8 cellular contexts compared by ENCODE assay signal in the genomic region with DNA sequence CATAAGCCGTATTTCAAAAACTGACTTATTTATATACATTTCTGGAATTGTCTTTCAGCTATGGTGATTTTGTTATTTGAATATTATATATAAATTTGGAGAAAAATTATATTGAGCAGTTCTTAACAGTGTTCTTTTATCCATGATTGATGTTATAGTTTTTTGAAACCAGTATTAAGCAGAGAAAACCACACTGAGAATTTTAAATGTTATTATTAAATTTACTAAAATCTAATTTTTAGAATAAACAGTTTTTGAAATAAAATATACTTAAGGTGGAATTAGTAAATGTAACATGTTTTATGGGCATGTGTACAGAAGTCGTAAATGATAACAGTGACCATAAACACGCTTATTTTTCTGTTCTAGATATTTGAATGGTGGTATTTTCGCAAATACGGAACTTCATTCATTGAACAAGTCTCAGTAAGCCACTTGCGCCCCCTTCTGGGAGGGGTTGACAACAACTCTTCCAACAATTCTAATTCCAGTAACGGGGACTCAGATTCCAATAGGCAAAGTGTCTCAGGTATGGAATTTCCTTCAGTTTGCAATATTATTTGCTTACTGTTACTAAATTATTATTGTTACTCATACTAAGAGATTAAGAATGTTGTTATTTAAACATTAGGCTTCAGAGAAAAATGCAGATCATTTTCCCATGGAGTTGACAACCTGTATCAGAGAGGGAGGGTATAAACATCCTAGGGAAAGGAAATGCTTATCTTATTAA.
A peak's percentile ranks its signal among the peaks of the same experiment; 100 is the strongest.
DNase-seq lines count a peak whose midpoint lies in the region; ATAC-seq, FAIRE-seq and TF ChIP-seq lines count a peak whose summit lies in the region.

No MANE protein-coding gene starts in this region.

- peak; percentile 80 for DNase-seq in COR-L47 (lab: John Stamatoyannopoulos, UW)
- peak; percentile 91 for DNase-seq in NCI-H69 (lab: John Stamatoyannopoulos, UW)
- DNase-seq in activated CD8-positive, alpha-beta T cell treated with anti-CD3 and anti-CD28 coated beads for 36 hours: peak; percentile 85
- peak; percentile 82 for DNase-seq in midbrain (lab: John Stamatoyannopoulos, UW)
- peak; percentile 59 for DNase-seq in stimulated activated CD8-positive, alpha-beta memory T cell treated with anti-CD3 and anti-CD28 coated beads, Interleukin-4, amount 100 ng/mL, for 24 hours (ENCODE audit: low read depth)

- H3K27ac Mint-ChIP-seq in activated CD8-positive, alpha-beta T cell treated with anti-CD3 and anti-CD28 coated beads for 36 hours: no peak overlapping the region

- H3K27me3 Mint-ChIP-seq in activated CD8-positive, alpha-beta T cell treated with anti-CD3 and anti-CD28 coated beads for 36 hours: no peaks in the 10 kb centered on the region

- POLR2A ChIA-PET in activated CD8-positive, alpha-beta T cell treated with anti-CD3 and anti-CD28 coated beads for 36 hours (lab: Charles Lee): no interaction called here

- TF ChIP-seq CTCF in activated CD8-positive, alpha-beta T cell treated with anti-CD3 and anti-CD28 coated beads for 36 hours (IDR thresholded peaks at IDR 0.05): peak; percentile 97

- no peaks in the 10 kb centered on the region for H3K9me3 Mint-ChIP-seq in activated CD8-positive, alpha-beta T cell treated with anti-CD3 and anti-CD28 coated beads for 36 hours

- ATAC-seq in HG02623 (IDR thresholded peaks at IDR 0.05; ENCODE audit: unreplicated experiment) (peak; percentile 54), GM21423 (IDR thresholded peaks at IDR 0.05; ENCODE audit: unreplicated experiment) (no peak)
- no peak for ATAC-seq in activated CD8-positive, alpha-beta T cell treated with anti-CD3 and anti-CD28 coated beads for 36 hours

- H3K4me1 Mint-ChIP-seq in activated CD8-positive, alpha-beta T cell treated with anti-CD3 and anti-CD28 coated beads for 36 hours (ENCODE audit: low read depth): peaks cover 2% of the 10 kb centered on the region

- peak; percentile 71 for FAIRE-seq in endometrium (lab: Jason Lieb, UNC)

- CTCF ChIA-PET in activated CD8-positive, alpha-beta T cell treated with anti-CD3 and anti-CD28 coated beads for 36 hours (lab: Charles Lee): interaction anchor here (0.7 to 14.8 kb wide), 14 partner anchors 9 to 189 kb away, joined by 3 to 307 read pairs (median 4); no protein-coding TSS in a partner anchor

- intact Hi-C loops in activated CD8-positive, alpha-beta T cell treated with anti-CD3 and anti-CD28 coated beads for 36 hours (cut with micrococcal nuclease): loop anchor here (5.0 kb wide), 1 partner anchor 132 kb away; no protein-coding TSS in a partner anchor

- H3K36me3 Mint-ChIP-seq in activated CD8-positive, alpha-beta T cell treated with anti-CD3 and anti-CD28 coated beads for 36 hours (ENCODE audit: low read depth): no peaks in the 10 kb centered on the region

- no peak overlapping the region for H3K4me3 Mint-ChIP-seq in activated CD8-positive, alpha-beta T cell treated with anti-CD3 and anti-CD28 coated beads for 36 hours
